In genomic region chr6:170176621-170177382, GRCh38 we compare ENCODE assay signal across 8 cellular contexts.
A peak's percentile ranks its signal among the peaks of the same experiment; 100 is the strongest.
DNase-seq lines count a peak whose midpoint lies in the region; ATAC-seq and TF ChIP-seq lines count a peak whose summit lies in the region.

No MANE protein-coding gene starts in this region.

- no peak for TF ChIP-seq EP300 in sigmoid colon (IDR thresholded peaks at IDR 0.05)

- TF ChIP-seq POLR2A in sigmoid colon (IDR thresholded peaks at IDR 0.05) = no peak

- peak; percentile 84 for DNase-seq in DMS 273 (lab: John Stamatoyannopoulos, UW; ENCODE audit: unreplicated experiment)
- no peak for DNase-seq in activated CD8-positive, alpha-beta T cell treated with anti-CD3 and anti-CD28 coated beads for 36 hours
- DNase-seq in natural killer cell treated with Interleukin-12 subunit alpha and Interleukin-12 subunit beta and Interleukin-15 and Interleukin-18, amount 100 ng/mL, for 72 hours (ENCODE audit: low spot score) = no peak
- DNase-seq in activated CD4-positive, CD25-positive, alpha-beta regulatory T cell (lab: John Stamatoyannopoulos, UW) = no peak
- no peak for DNase-seq in GM13976 (ENCODE audit: low spot score)
- DNase-seq in sigmoid colon = no peak

- no peak overlapping the region for H3K27ac ChIP-seq in sigmoid colon

- H3K9me3 ChIP-seq in sigmoid colon = no peaks in the 10 kb centered on the region

- no peaks in the 10 kb centered on the region for H3K4me1 Mint-ChIP-seq in IgD-negative memory B cell
- peaks cover 3% of the 10 kb centered on the region for H3K4me1 Mint-ChIP-seq in activated CD8-positive, alpha-beta T cell treated with anti-CD3 and anti-CD28 coated beads for 36 hours (ENCODE audit: low read depth)
- peaks cover 11% of the 10 kb centered on the region in 2 donors for H3K4me1 Mint-ChIP-seq in natural killer cell treated with Interleukin-12 subunit alpha and Interleukin-12 subunit beta and Interleukin-15 and Interleukin-18, amount 100 ng/mL, for 72 hours (ENCODE audit: low read depth in 2 of 2)

- H3K4me1 ChIP-seq in sigmoid colon = no peaks in the 10 kb centered on the region

- POLR2A ChIA-PET in activated CD8-positive, alpha-beta T cell treated with anti-CD3 and anti-CD28 coated beads for 36 hours (lab: Charles Lee) = no interaction called here

- intact Hi-C loops in activated CD8-positive, alpha-beta T cell treated with anti-CD3 and anti-CD28 coated beads for 36 hours (cut with micrococcal nuclease) = no loop called here
- intact Hi-C loops in sigmoid colon (cut with DNase I) = no loop called here

- peaks cover 0 to 3% (median 0%) of the 10 kb centered on the region in 3 donors for H3K9me3 Mint-ChIP-seq in IgD-negative memory B cell
- H3K9me3 Mint-ChIP-seq in activated CD8-positive, alpha-beta T cell treated with anti-CD3 and anti-CD28 coated beads for 36 hours = no peaks in the 10 kb centered on the region
- peaks cover 3% of the 10 kb centered on the region for H3K9me3 Mint-ChIP-seq in natural killer cell treated with Interleukin-12 subunit alpha and Interleukin-12 subunit beta and Interleukin-15 and Interleukin-18, amount 100 ng/mL, for 72 hours

- CTCF ChIA-PET in activated CD8-positive, alpha-beta T cell treated with anti-CD3 and anti-CD28 coated beads for 36 hours (lab: Charles Lee) = no interaction called here

- H3K27ac Mint-ChIP-seq in IgD-negative memory B cell = peak overlapping the region in 2 of 3 donors; percentile 45 to 59
- peak overlapping the region; percentile 81 for H3K27ac Mint-ChIP-seq in activated CD8-positive, alpha-beta T cell treated with anti-CD3 and anti-CD28 coated beads for 36 hours
- peak overlapping the region; percentile 90 to 93 for H3K27ac Mint-ChIP-seq in natural killer cell treated with Interleukin-12 subunit alpha and Interleukin-12 subunit beta and Interleukin-15 and Interleukin-18, amount 100 ng/mL, for 72 hours

- ATAC-seq in activated CD8-positive, alpha-beta T cell treated with anti-CD3 and anti-CD28 coated beads for 36 hours = no peak
- ATAC-seq in natural killer cell treated with Interleukin-12 subunit alpha and Interleukin-12 subunit beta and Interleukin-15 and Interleukin-18, amount 100 ng/mL, for 72 hours = peak in 1 of 2 donors; percentile 4
- no peak for ATAC-seq in GM21515 (IDR thresholded peaks at IDR 0.05; ENCODE audit: unreplicated experiment)

- H3K4me3 ChIP-seq in sigmoid colon = no peak overlapping the region

- H3K27me3 ChIP-seq in sigmoid colon = no peaks in the 10 kb centered on the region

- in situ Hi-C loops in GM13976 (cut with MboI; ENCODE audit: low sequenced_read_pairs, unreplicated experiment) = no loop called here

- H3K4me3 Mint-ChIP-seq in IgD-negative memory B cell = no peak overlapping the region
- H3K4me3 Mint-ChIP-seq in activated CD8-positive, alpha-beta T cell treated with anti-CD3 and anti-CD28 coated beads for 36 hours = peak overlapping the region; percentile 41
- no peak overlapping the region for H3K4me3 Mint-ChIP-seq in natural killer cell treated with Interleukin-12 subunit alpha and Interleukin-12 subunit beta and Interleukin-15 and Interleukin-18, amount 100 ng/mL, for 72 hours

- H3K27me3 Mint-ChIP-seq in IgD-negative memory B cell = peaks cover 1% of the 10 kb centered on the region
- H3K27me3 Mint-ChIP-seq in activated CD8-positive, alpha-beta T cell treated with anti-CD3 and anti-CD28 coated beads for 36 hours = peaks cover 5% of the 10 kb centered on the region
- H3K27me3 Mint-ChIP-seq in natural killer cell treated with Interleukin-12 subunit alpha and Interleukin-12 subunit beta and Interleukin-15 and Interleukin-18, amount 100 ng/mL, for 72 hours = peaks cover 22 to 32% of the 10 kb centered on the region in 2 donors

- H3K36me3 Mint-ChIP-seq in IgD-negative memory B cell = no peaks in the 10 kb centered on the region
- no peaks in the 10 kb centered on the region for H3K36me3 Mint-ChIP-seq in activated CD8-positive, alpha-beta T cell treated with anti-CD3 and anti-CD28 coated beads for 36 hours (ENCODE audit: low read depth)
- H3K36me3 Mint-ChIP-seq in natural killer cell treated with Interleukin-12 subunit alpha and Interleukin-12 subunit beta and Interleukin-15 and Interleukin-18, amount 100 ng/mL, for 72 hours = peaks cover 6% of the 10 kb centered on the region

- 79 to 86% methylated on average over 59 to 64 of the region's 64 CpGs for WGBS in sigmoid colon, 2 donors

- no peak for TF ChIP-seq CTCF in activated CD8-positive, alpha-beta T cell treated with anti-CD3 and anti-CD28 coated beads for 36 hours (IDR thresholded peaks at IDR 0.05)
- TF ChIP-seq CTCF in GM13976 (IDR thresholded peaks at IDR 0.05; ENCODE audit: borderline replicate concordance, control extremely low read depth, extremely low read depth, insufficient read depth, missing control alignments) (no peak), sigmoid colon (IDR thresholded peaks at IDR 0.05) (no peak)

- no peaks in the 10 kb centered on the region for H3K36me3 ChIP-seq in sigmoid colon
